Comparison of ENCODE assay signal across 23 cellular contexts in the genomic region with DNA sequence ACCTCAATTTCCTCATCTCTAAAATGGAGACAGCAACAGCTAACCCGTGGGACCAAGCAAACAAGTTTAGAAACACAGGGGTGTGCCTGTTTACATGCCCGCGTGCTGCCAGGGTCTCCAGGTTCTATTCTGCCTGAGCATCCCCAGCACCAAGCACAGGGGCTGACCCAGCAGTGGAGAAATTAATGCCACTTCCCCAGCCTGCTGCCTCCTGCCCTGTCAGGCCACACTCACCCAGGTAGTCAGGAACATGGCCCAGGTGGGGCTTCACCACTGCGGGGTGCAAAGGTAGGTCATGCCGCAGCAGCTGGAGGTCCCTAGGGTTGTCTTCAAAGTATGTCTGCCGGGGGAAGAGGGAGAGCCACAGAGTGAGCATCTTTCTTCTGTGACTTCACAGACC. TPM values are rescaled to one million over a fixed set of nuclear protein-coding genes. Genes with fewer than 3 reads are reported as not detected.
"Had no signal": no experiment of that assay in that cellular context is flagged by ENCODE, and none has a peak within 500 bp of the region (broad histone marks: within the 10 kb centered on the region; RNA-seq: fewer than 3 reads in every experiment).

No MANE protein-coding gene starts in this region.

- H3K4me3 Mint-ChIP-seq: activated B cell treated with CpG ODN at 0.5 μM for 24 hours; activated CD4-positive, alpha-beta T cell treated with anti-CD3 and anti-CD28 coated beads for 36 hours; dendritic cell treated with granulocyte-macrophage colony-stimulating factor and Interleukin-4, amounts not matched to agents 40 ng/mL and 50 ng/mL, for 4 days; naive B cell; T-helper 1 cell treated with Interleukin-12 subunit alpha and Interleukin-12 subunit beta and Interleukin-4 antibody, amounts not matched to agents 30 μg/mL and 1 μg/mL, for 36 hours had no signal

- H3K27ac ChIP-seq: left lung, sigmoid colon, tibial artery had no signal

- H3K9me3 ChIP-seq: left lung, sigmoid colon, tibial artery had no signal

- ATAC-seq: activated CD4-positive, alpha-beta T cell treated with anti-CD3 and anti-CD28 coated beads for 36 hours; left lung had no signal

- H3K27me3 Mint-ChIP-seq: activated B cell treated with CpG ODN at 0.5 μM for 24 hours; activated CD4-positive, alpha-beta T cell treated with anti-CD3 and anti-CD28 coated beads for 36 hours; dendritic cell treated with granulocyte-macrophage colony-stimulating factor and Interleukin-4, amounts not matched to agents 40 ng/mL and 50 ng/mL, for 4 days; naive B cell had no signal

- DNase-seq: activated B cell treated with CpG ODN at 0.5 μM for 24 hours; activated CD4-positive, alpha-beta T cell treated with anti-CD3 and anti-CD28 coated beads for 36 hours; activated CD4-positive, alpha-beta T cell treated with anti-CD3 and anti-CD28 coated beads, Interleukin-2, amount 50 U/mL, for 4 hours; effector CD4-positive, alpha-beta T cell; erythroblast; foreskin fibroblast; kidney; left lung; naive B cell; occipital lobe; posterior cingulate gyrus; sigmoid colon; stimulated activated CD4-positive, alpha-beta T cell treated with anti-CD3 and anti-CD28 coated beads, Interleukin-4, amount 100 ng/mL, for 1 hour; stimulated activated naive CD4-positive, alpha-beta T cell treated with Interleukin-2 at 50 U/mL for 16 hours; T1000 had no signal

- FAIRE-seq: kidney had no signal

- H3K9me3 Mint-ChIP-seq: activated B cell treated with CpG ODN at 0.5 μM for 24 hours; dendritic cell treated with granulocyte-macrophage colony-stimulating factor and Interleukin-4, amounts not matched to agents 40 ng/mL and 50 ng/mL, for 4 days; naive B cell; T-helper 1 cell treated with Interleukin-12 subunit alpha and Interleukin-12 subunit beta and Interleukin-4 antibody, amounts not matched to agents 30 μg/mL and 1 μg/mL, for 36 hours had no signal

- H3K27ac Mint-ChIP-seq: activated B cell treated with CpG ODN at 0.5 μM for 24 hours; activated CD4-positive, alpha-beta T cell treated with anti-CD3 and anti-CD28 coated beads for 36 hours; dendritic cell treated with granulocyte-macrophage colony-stimulating factor and Interleukin-4, amounts not matched to agents 40 ng/mL and 50 ng/mL, for 4 days; T-helper 1 cell treated with Interleukin-12 subunit alpha and Interleukin-12 subunit beta and Interleukin-4 antibody, amounts not matched to agents 30 μg/mL and 1 μg/mL, for 36 hours had no signal

- H3K4me2 ChIP-seq: smooth muscle cell had no signal

- H3K4me3 ChIP-seq: left lung, lung, sigmoid colon, smooth muscle cell, tibial artery had no signal

- H3K27me3 ChIP-seq: left lung, sigmoid colon, tibial artery had no signal

RNA-seq across cellular contexts. Expression of gene NPC1L1, which starts 26.8 kb away (rescaled TPM):
- total RNA-seq: activated B cell treated with CpG ODN at 0.5 μM for 24 hours, cerebellum, glomerular endothelial cell had no signal
- polyA plus RNA-seq: neural cell had no signal
